ENCODE assay signal across 8 cellular contexts in genomic region chr4:6991771-6992557, GRCh38. TPM values are rescaled to one million over a fixed set of nuclear protein-coding genes. Genes with fewer than 3 reads are reported as not detected.
DNase-seq lines count a peak whose midpoint lies in the region; ATAC-seq and TF ChIP-seq lines count a peak whose summit lies in the region.

No MANE protein-coding gene starts in this region.

- no peak overlapping the region for H3K56ac ChIP-seq in mesendoderm (ENCODE audit: low read length)

- no peak overlapping the region for H3K4me2 ChIP-seq in mesendoderm (ENCODE audit: low read length)

- H3K4ac ChIP-seq in mesendoderm (ENCODE audit: low read depth, low read length) = no peak overlapping the region

- H3K4me1 ChIP-seq in A673 (ENCODE audit: insufficient read depth, low read length, poor library complexity, severe bottlenecking) = peaks cover 5% of the 10 kb centered on the region
- peaks cover 9 to 23% of the 10 kb centered on the region in 2 donors for H3K4me1 ChIP-seq in ascending aorta
- peaks cover 2% of the 10 kb centered on the region for H3K4me1 ChIP-seq in mesendoderm (ENCODE audit: control insufficient read depth, low read depth, low read length)

- ATAC-seq in left lobe of liver = peak; percentile 4
- no peak for ATAC-seq in HG02852 (IDR thresholded peaks at IDR 0.05; ENCODE audit: unreplicated experiment)
- no peak for ATAC-seq in GM18519 (IDR thresholded peaks at IDR 0.05; ENCODE audit: low FRiP score, unreplicated experiment)

- no CpG with 5 or more reads among the region's 15 CpGs for WGBS in mesendoderm (ENCODE audit: extremely low coverage, insufficient coverage, low lambda C conversion rate)

- H3K27me3 ChIP-seq in A673 (replicated peaks; ENCODE audit: insufficient read depth, low read depth, low read length, poor library complexity) = no peaks in the 10 kb centered on the region
- no peaks in the 10 kb centered on the region for H3K27me3 ChIP-seq in ascending aorta
- H3K27me3 ChIP-seq in mesendoderm (ENCODE audit: insufficient read depth, low read length, poor library complexity) = no peaks in the 10 kb centered on the region

- no peak overlapping the region for H4K5ac ChIP-seq in mesendoderm (ENCODE audit: low read length)

- H3K23ac ChIP-seq in mesendoderm (ENCODE audit: low read length) = no peak overlapping the region

- CTCF ChIA-PET in A673 (lab: Charles Lee) = interaction anchor here (0.6 kb wide), 1 partner anchor 38 kb away, joined by 5 read pairs; no protein-coding TSS in a partner anchor

- H3K27ac ChIP-seq in A673 (ENCODE audit: low read depth, low read length, poor library complexity, severe bottlenecking) (no peak overlapping the region), ascending aorta (peak overlapping the region; percentile 13 to 33), mesendoderm (ENCODE audit: low read depth, low read length) (no peak overlapping the region)

- no peak overlapping the region for H2BK120ac ChIP-seq in mesendoderm (ENCODE audit: low read depth, low read length)

- no peak overlapping the region for H2AK5ac ChIP-seq in mesendoderm (ENCODE audit: low read length)

- intact Hi-C loops in A673 (cut with micrococcal nuclease; ENCODE audit: unreplicated experiment) = no loop called here
- intact Hi-C loops in ascending aorta (cut with DNase I) = no loop called here

- H2BK5ac ChIP-seq in mesendoderm (ENCODE audit: low read length) = no peak overlapping the region

- no peak overlapping the region for H2BK15ac ChIP-seq in mesendoderm (replicated peaks; ENCODE audit: low read depth)

- H3K9ac ChIP-seq in mesendoderm (ENCODE audit: low read length) = no peak overlapping the region

- POLR2A ChIA-PET in A673 (lab: Charles Lee; ENCODE audit: low non-redundant PET) = no interaction called here

- H3K79me1 ChIP-seq in mesendoderm (ENCODE audit: low read length) = peaks cover 31% of the 10 kb centered on the region

- H3K18ac ChIP-seq in mesendoderm (ENCODE audit: low read length) = no peak overlapping the region

- no peak overlapping the region for H3K4me3 ChIP-seq in A673 (ENCODE audit: low read depth, low read length, poor library complexity, severe bottlenecking)
- H3K4me3 ChIP-seq in HFF-Myc (replicated peaks; ENCODE audit: low read depth, low read length) = peak overlapping the region; percentile 23
- H3K4me3 ChIP-seq in ascending aorta = peak overlapping the region in 1 of 2 donors; percentile 5
- H3K4me3 ChIP-seq in mesendoderm (ENCODE audit: low read length) = no peak overlapping the region

- H4K8ac ChIP-seq in mesendoderm (ENCODE audit: low read depth, low read length) = no peak overlapping the region

- H3K79me2 ChIP-seq in mesendoderm (ENCODE audit: control insufficient read depth, insufficient read depth, low read length) = peaks cover 38% of the 10 kb centered on the region

- DNase-seq in A673 (ENCODE audit: low spot score) = peak; percentile 24
- DNase-seq in HFF-Myc (ENCODE audit: extremely low read depth, low read depth) = peak; percentile 67
- peak in 1 of 2 donors; percentile 66 for DNase-seq in ascending aorta (ENCODE audit: low spot score in 2 of 2)
- no peak for DNase-seq in left lobe of liver (ENCODE audit: low spot score)
- DNase-seq in mesendoderm = no peak
- DNase-seq in stimulated activated CD4-positive, alpha-beta T cell treated with anti-CD3 and anti-CD28 coated beads, Interleukin-4, amount 100 ng/mL, for 24 hours = no peak

- H3K36me3 ChIP-seq in A673 (ENCODE audit: insufficient read depth, low read length, poor library complexity, severe bottlenecking) (peaks cover 20% of the 10 kb centered on the region), ascending aorta (peaks cover 5 to 26% of the 10 kb centered on the region in 2 donors), mesendoderm (ENCODE audit: control insufficient read depth, insufficient read depth, low read length) (peaks cover under 1% of the 10 kb centered on the region)

- BruUV-seq in A673 (replicated peaks; lab: Mats Ljungman, UMichigan) = no TSS peak

- H3K9me3 ChIP-seq in A673 (ENCODE audit: low read depth, low read length, poor library complexity, severe bottlenecking) (no peaks in the 10 kb centered on the region), ascending aorta (no peaks in the 10 kb centered on the region)

- TF ChIP-seq CTCF in A673 (conservative IDR thresholded peaks at IDR 0.05; ENCODE audit: low read depth, low read length) (no peak), HFF-Myc (IDR thresholded peaks at IDR 0.05; ENCODE audit: low read depth, low read length, missing control alignments) (no peak), ascending aorta (IDR thresholded peaks at IDR 0.05) (no peak)

RNA-seq across cellular contexts. Expression of gene TADA2B, which starts 51.2 kb away (rescaled TPM):
- total RNA-seq in A673 (2021) (15.2 and 15.4 TPM in 2 replicates), ascending aorta (37.3 TPM), left lobe of liver (18.6 TPM)
- 8.0 TPM for polyA plus RNA-seq in mesendoderm (2013, experiment 1 of 2)
- 8.3 TPM for polyA plus RNA-seq in mesendoderm (2013, experiment 2 of 2)

Comparison
In these comparisons a context has a peak if more than half of its experiments do, and no peak if none do; other contexts are left out.
1. DNase-seq: peak in A673 (single experiment) and HFF-Myc (single experiment); none in left lobe of liver (single experiment), mesendoderm (single experiment) and stimulated activated CD4-positive, alpha-beta T cell treated with anti-CD3 and anti-CD28 coated beads, Interleukin-4, amount 100 ng/mL, for 24 hours (single experiment).
2. H3K27ac ChIP-seq: peak in ascending aorta (2 of 2); none in A673 (single experiment) and mesendoderm (single experiment).